ENCODE assay signal across 20 cellular contexts in genomic region chr18:13051159-13051558, GRCh38. TPM values are rescaled to one million over a fixed set of nuclear protein-coding genes. Genes with fewer than 3 reads are reported as not detected.
DNase-seq lines count a peak whose midpoint lies in the region; ATAC-seq, FAIRE-seq and TF ChIP-seq lines count a peak whose summit lies in the region.
"Had no signal": no experiment of that assay in that cellular context is flagged by ENCODE, and none has a peak within 500 bp of the region (broad histone marks: within the 10 kb centered on the region; RNA-seq: fewer than 3 reads in every experiment).

No MANE protein-coding gene starts in this region.

- no TSS peak for BruUV-seq in MCF 10A (replicated peaks; lab: Mats Ljungman, UMichigan)

- H3K36me3 Mint-ChIP-seq in activated CD8-positive, alpha-beta T cell treated with anti-CD3 and anti-CD28 coated beads for 36 hours (ENCODE audit: low read depth): peaks cover 55% of the 10 kb centered on the region
- H3K36me3 Mint-ChIP-seq in activated CD8-positive, alpha-beta T cell treated with anti-CD3 and anti-CD28 coated beads, Interleukin-2, amount 10 ng/mL, durations not matched to agents 7 days and 5 days (ENCODE audit: low read depth): peaks cover 72% of the 10 kb centered on the region
- H3K36me3 Mint-ChIP-seq in activated T-helper 1 cell treated with anti-CD3 and anti-CD28 coated beads, Interleukin-12 subunit alpha, Interleukin-12 subunit beta, Interleukin-2, Interleukin-4 antibody, amounts not matched to agents 30 ng/mL and 10 ng/mL and 1 ng/mL, durations not matched to agents 14 hours and 24 hours and 36 hours (ENCODE audit: low read depth): peaks cover 50% of the 10 kb centered on the region
- H3K36me3 Mint-ChIP-seq in MCF 10A (ENCODE audit: insufficient read depth, unreplicated experiment): peaks cover 81% of the 10 kb centered on the region

- H3K4me1 Mint-ChIP-seq in activated CD8-positive, alpha-beta T cell treated with anti-CD3 and anti-CD28 coated beads for 36 hours (ENCODE audit: low read depth): peaks cover 9% of the 10 kb centered on the region
- H3K4me1 Mint-ChIP-seq in activated CD8-positive, alpha-beta T cell treated with anti-CD3 and anti-CD28 coated beads, Interleukin-2, amount 10 ng/mL, durations not matched to agents 7 days and 5 days (ENCODE audit: low read depth): peaks cover 8% of the 10 kb centered on the region
- peaks cover 11% of the 10 kb centered on the region for H3K4me1 Mint-ChIP-seq in activated T-helper 1 cell treated with anti-CD3 and anti-CD28 coated beads, Interleukin-12 subunit alpha, Interleukin-12 subunit beta, Interleukin-2, Interleukin-4 antibody, amounts not matched to agents 30 ng/mL and 10 ng/mL and 1 ng/mL, durations not matched to agents 14 hours and 24 hours and 36 hours (ENCODE audit: low read depth)
- H3K4me1 Mint-ChIP-seq in MCF 10A (ENCODE audit: insufficient read depth, unreplicated experiment): no peaks in the 10 kb centered on the region

- FAIRE-seq in GM12892 (lab: Jason Lieb, UNC): peak; percentile 27
- no peak for FAIRE-seq in frontal cortex (lab: Jason Lieb, UNC)
- FAIRE-seq: K562, small intestine had no signal

- intact Hi-C loops in activated CD8-positive, alpha-beta T cell treated with anti-CD3 and anti-CD28 coated beads for 36 hours (cut with micrococcal nuclease): no loop called here
- intact Hi-C loops in activated T-helper 1 cell treated with anti-CD3 and anti-CD28 coated beads, Interleukin-12 subunit alpha, Interleukin-12 subunit beta, Interleukin-2, Interleukin-4 antibody, amounts not matched to agents 30 ng/mL and 10 ng/mL and 1 ng/mL, durations not matched to agents 14 hours and 24 hours and 36 hours (cut with micrococcal nuclease): no loop called here
- intact Hi-C loops in MCF 10A (cut with micrococcal nuclease): no loop called here

- no peak overlapping the region for H3K27ac Mint-ChIP-seq in activated CD8-positive, alpha-beta T cell treated with anti-CD3 and anti-CD28 coated beads for 36 hours
- no peak overlapping the region for H3K27ac Mint-ChIP-seq in activated CD8-positive, alpha-beta T cell treated with anti-CD3 and anti-CD28 coated beads, Interleukin-2, amount 10 ng/mL, durations not matched to agents 7 days and 5 days
- peak overlapping the region; percentile 32 for H3K27ac Mint-ChIP-seq in activated T-helper 1 cell treated with anti-CD3 and anti-CD28 coated beads, Interleukin-12 subunit alpha, Interleukin-12 subunit beta, Interleukin-2, Interleukin-4 antibody, amounts not matched to agents 30 ng/mL and 10 ng/mL and 1 ng/mL, durations not matched to agents 14 hours and 24 hours and 36 hours
- no peak overlapping the region for H3K27ac Mint-ChIP-seq in MCF 10A (ENCODE audit: low read depth, unreplicated experiment)
- H3K27ac Mint-ChIP-seq: dendritic cell treated with granulocyte-macrophage colony-stimulating factor and Interleukin-4, amounts not matched to agents 40 ng/mL and 50 ng/mL, for 4 days had no signal

- no peak overlapping the region for H3K4me3 Mint-ChIP-seq in activated CD8-positive, alpha-beta T cell treated with anti-CD3 and anti-CD28 coated beads for 36 hours
- H3K4me3 Mint-ChIP-seq in activated CD8-positive, alpha-beta T cell treated with anti-CD3 and anti-CD28 coated beads, Interleukin-2, amount 10 ng/mL, durations not matched to agents 7 days and 5 days: no peak overlapping the region
- H3K4me3 Mint-ChIP-seq in activated T-helper 1 cell treated with anti-CD3 and anti-CD28 coated beads, Interleukin-12 subunit alpha, Interleukin-12 subunit beta, Interleukin-2, Interleukin-4 antibody, amounts not matched to agents 30 ng/mL and 10 ng/mL and 1 ng/mL, durations not matched to agents 14 hours and 24 hours and 36 hours: no peak overlapping the region
- H3K4me3 Mint-ChIP-seq in MCF 10A (ENCODE audit: unreplicated experiment): no peak overlapping the region
- H3K4me3 Mint-ChIP-seq: dendritic cell treated with granulocyte-macrophage colony-stimulating factor and Interleukin-4, amounts not matched to agents 40 ng/mL and 50 ng/mL, for 4 days had no signal

- no peak for TF ChIP-seq CTCF in activated CD8-positive, alpha-beta T cell treated with anti-CD3 and anti-CD28 coated beads for 36 hours (IDR thresholded peaks at IDR 0.05)
- TF ChIP-seq CTCF in MCF 10A (IDR thresholded peaks at IDR 0.05; ENCODE audit: unreplicated experiment): no peak

- ATAC-seq in activated CD8-positive, alpha-beta T cell treated with anti-CD3 and anti-CD28 coated beads for 36 hours: no peak
- no peak for ATAC-seq in activated CD8-positive, alpha-beta T cell treated with anti-CD3 and anti-CD28 coated beads, Interleukin-2, amount 10 ng/mL, durations not matched to agents 7 days and 5 days
- ATAC-seq in HG03108 (IDR thresholded peaks at IDR 0.05; ENCODE audit: unreplicated experiment): no peak
- ATAC-seq: gastroesophageal sphincter, K562 had no signal

- CTCF ChIA-PET in activated CD8-positive, alpha-beta T cell treated with anti-CD3 and anti-CD28 coated beads for 36 hours (lab: Charles Lee): interaction anchor here (1.2 kb wide), 1 partner anchor 25 kb away, joined by 3 read pairs; no protein-coding TSS in a partner anchor
- CTCF ChIA-PET in activated CD8-positive, alpha-beta T cell treated with anti-CD3 and anti-CD28 coated beads, Interleukin-2, amount 10 ng/mL, durations not matched to agents 7 days and 5 days (lab: Charles Lee): interaction anchor here (1.1 kb wide), 1 partner anchor 53 kb away, joined by 3 read pairs; no protein-coding TSS in a partner anchor
- CTCF ChIA-PET in MCF 10A (lab: Yijun Ruan, JAX): no interaction called here

- no peaks in the 10 kb centered on the region for H3K9me3 Mint-ChIP-seq in activated CD8-positive, alpha-beta T cell treated with anti-CD3 and anti-CD28 coated beads for 36 hours
- H3K9me3 Mint-ChIP-seq in activated CD8-positive, alpha-beta T cell treated with anti-CD3 and anti-CD28 coated beads, Interleukin-2, amount 10 ng/mL, durations not matched to agents 7 days and 5 days (ENCODE audit: insufficient read depth): no peaks in the 10 kb centered on the region
- no peaks in the 10 kb centered on the region for H3K9me3 Mint-ChIP-seq in activated T-helper 1 cell treated with anti-CD3 and anti-CD28 coated beads, Interleukin-12 subunit alpha, Interleukin-12 subunit beta, Interleukin-2, Interleukin-4 antibody, amounts not matched to agents 30 ng/mL and 10 ng/mL and 1 ng/mL, durations not matched to agents 14 hours and 24 hours and 36 hours
- H3K9me3 Mint-ChIP-seq in MCF 10A (ENCODE audit: unreplicated experiment): no peaks in the 10 kb centered on the region
- H3K9me3 Mint-ChIP-seq: dendritic cell treated with granulocyte-macrophage colony-stimulating factor and Interleukin-4, amounts not matched to agents 40 ng/mL and 50 ng/mL, for 4 days had no signal

- no peak for TF ChIP-seq POLR2A in GM12892 (IDR thresholded peaks at IDR 0.05; ENCODE audit: low read depth, low read length)

- H3K27me3 Mint-ChIP-seq in activated CD8-positive, alpha-beta T cell treated with anti-CD3 and anti-CD28 coated beads for 36 hours: no peaks in the 10 kb centered on the region
- H3K27me3 Mint-ChIP-seq in activated CD8-positive, alpha-beta T cell treated with anti-CD3 and anti-CD28 coated beads, Interleukin-2, amount 10 ng/mL, durations not matched to agents 7 days and 5 days (ENCODE audit: low read depth): no peaks in the 10 kb centered on the region
- H3K27me3 Mint-ChIP-seq in activated T-helper 1 cell treated with anti-CD3 and anti-CD28 coated beads, Interleukin-12 subunit alpha, Interleukin-12 subunit beta, Interleukin-2, Interleukin-4 antibody, amounts not matched to agents 30 ng/mL and 10 ng/mL and 1 ng/mL, durations not matched to agents 14 hours and 24 hours and 36 hours (ENCODE audit: insufficient read depth): no peaks in the 10 kb centered on the region
- no peaks in the 10 kb centered on the region for H3K27me3 Mint-ChIP-seq in MCF 10A (ENCODE audit: insufficient read depth, unreplicated experiment)
- H3K27me3 Mint-ChIP-seq: dendritic cell treated with granulocyte-macrophage colony-stimulating factor and Interleukin-4, amounts not matched to agents 40 ng/mL and 50 ng/mL, for 4 days had no signal

- peak; percentile 16 for DNase-seq in activated CD8-positive, alpha-beta T cell treated with anti-CD3 and anti-CD28 coated beads for 36 hours
- no peak for DNase-seq in activated CD8-positive, alpha-beta T cell treated with anti-CD3 and anti-CD28 coated beads, Interleukin-2, amount 10 ng/mL, durations not matched to agents 7 days and 5 days
- DNase-seq in GM12892 (ENCODE audit: insufficient read length) (no peak), iris pigment epithelial cell (ENCODE audit: low read depth) (peak; percentile 30), frontal cortex (ENCODE audit: low spot score in 2 of 2) (no peak), MCF 10A (ENCODE audit: unreplicated experiment) (no peak)
- DNase-seq in activated T-helper 1 cell treated with anti-CD3 and anti-CD28 coated beads, Interleukin-12 subunit alpha, Interleukin-12 subunit beta, Interleukin-2, Interleukin-4 antibody, amounts not matched to agents 30 ng/mL and 10 ng/mL and 1 ng/mL, durations not matched to agents 14 hours and 24 hours and 36 hours (ENCODE audit: low spot score): no peak
- DNase-seq: ACHN, kidney glomerular epithelial cell, mammary epithelial cell, NCI-H69, occipital lobe, SK-N-SH, small intestine, T1000, testis had no signal

- POLR2A ChIA-PET in activated CD8-positive, alpha-beta T cell treated with anti-CD3 and anti-CD28 coated beads for 36 hours (lab: Charles Lee): no interaction called here
- POLR2A ChIA-PET in activated CD8-positive, alpha-beta T cell treated with anti-CD3 and anti-CD28 coated beads, Interleukin-2, amount 10 ng/mL, durations not matched to agents 7 days and 5 days (lab: Charles Lee): no interaction called here
- POLR2A ChIA-PET in MCF 10A (lab: Yijun Ruan, JAX): no interaction called here

RNA-seq across cellular contexts. Expression of gene CEP192, which starts 60.0 kb away (rescaled TPM):
- total RNA-seq in activated CD8-positive, alpha-beta T cell treated with anti-CD3 and anti-CD28 coated beads for 36 hours: 10 to 100 TPM; 39.5 to 42.9 TPM
- total RNA-seq in activated CD8-positive, alpha-beta T cell treated with anti-CD3 and anti-CD28 coated beads, Interleukin-2, amount 10 ng/mL, durations not matched to agents 7 days and 5 days: 10 to 100 TPM; 55.9 to 61.0 TPM
- 22.6 TPM for polyA plus RNA-seq in GM12892 (2012; ENCODE audit: missing spikeins)
- total RNA-seq in activated T-helper 1 cell treated with anti-CD3 and anti-CD28 coated beads, Interleukin-12 subunit alpha, Interleukin-12 subunit beta, Interleukin-2, Interleukin-4 antibody, amounts not matched to agents 30 ng/mL and 10 ng/mL and 1 ng/mL, durations not matched to agents 14 hours and 24 hours and 36 hours: 31.2 and 32.0 TPM in 2 replicates
- 73.0 TPM for total RNA-seq in frontal cortex
- total RNA-seq in MCF 10A (2022): 14.3 and 15.2 TPM in 2 replicates

Comparison
In these comparisons a context has a peak if more than half of its experiments do, and no peak if none do; other contexts are left out.
1. DNase-seq: peak in activated CD8-positive, alpha-beta T cell treated with anti-CD3 and anti-CD28 coated beads for 36 hours (single experiment) and iris pigment epithelial cell (single experiment); none in activated CD8-positive, alpha-beta T cell treated with anti-CD3 and anti-CD28 coated beads, Interleukin-2, amount 10 ng/mL, durations not matched to agents 7 days and 5 days (single experiment), GM12892 (single experiment), activated T-helper 1 cell treated with anti-CD3 and anti-CD28 coated beads, Interleukin-12 subunit alpha, Interleukin-12 subunit beta, Interleukin-2, Interleukin-4 antibody, amounts not matched to agents 30 ng/mL and 10 ng/mL and 1 ng/mL, durations not matched to agents 14 hours and 24 hours and 36 hours (single experiment), frontal cortex (0 of 2) and MCF 10A (single experiment).